In genomic region chr10:6202098-6202683, GRCh38 we compare ENCODE assay signal across 7 cellular contexts. TPM values are rescaled to one million over a fixed set of nuclear protein-coding genes. Genes with fewer than 3 reads are reported as not detected.
DNase-seq lines count a peak whose midpoint lies in the region; ATAC-seq and TF ChIP-seq lines count a peak whose summit lies in the region.

No MANE protein-coding gene starts in this region.

- H3K4me2 ChIP-seq in parathyroid adenoma (ENCODE audit: low read length) = peak overlapping the region; percentile 93

- H3K27me3 ChIP-seq in Peyer's patch = no peaks in the 10 kb centered on the region
- no peaks in the 10 kb centered on the region for H3K27me3 ChIP-seq in esophagus muscularis mucosa
- no peaks in the 10 kb centered on the region for H3K27me3 ChIP-seq in parathyroid adenoma (ENCODE audit: control insufficient read depth, insufficient read depth, low read length)

- H3K36me3 ChIP-seq in Peyer's patch = no peaks in the 10 kb centered on the region
- H3K36me3 ChIP-seq in esophagus muscularis mucosa = no peaks in the 10 kb centered on the region
- H3K36me3 ChIP-seq in parathyroid adenoma (ENCODE audit: control insufficient read depth, insufficient read depth, low read length) = no peaks in the 10 kb centered on the region

- H3K27ac ChIP-seq in Peyer's patch = peak overlapping the region in 3 of 4 donors; percentile 94 to 97 (median 96)
- H3K27ac ChIP-seq in esophagus muscularis mucosa (replicated peaks in 1 of 4) = peak overlapping the region; percentile 94 to 99 (median 98)
- H3K27ac ChIP-seq in parathyroid adenoma = no peak overlapping the region

- H3K9me3 ChIP-seq in Peyer's patch (no peaks in the 10 kb centered on the region), esophagus muscularis mucosa (no peaks in the 10 kb centered on the region), parathyroid adenoma (ENCODE audit: control insufficient read depth, low read length) (no peaks in the 10 kb centered on the region)

- 2% methylated on average over 21 of the region's 29 CpGs for WGBS in esophagus muscularis mucosa

- intact Hi-C loops in esophagus muscularis mucosa (cut with DNase I) = loop anchor here (2.0 to 5.0 kb wide), 5 partner anchors 39 to 199 kb away; partner anchors contain the start of gene RBM17

- DNase-seq in Peyer's patch (peak in 2 of 3 donors; percentile 60 to 63), esophagus muscularis mucosa (ENCODE audit: extremely low spot score) (no peak), 8988T (no peak), NCI-H82 (lab: John Stamatoyannopoulos, UW) (no peak)

- H3K79me2 ChIP-seq in parathyroid adenoma = no peaks in the 10 kb centered on the region

- TF ChIP-seq EP300 in esophagus muscularis mucosa (IDR thresholded peaks at IDR 0.05) = no peak

- H3K4me3 ChIP-seq in Peyer's patch (peak overlapping the region; percentile 55 to 90 (median 86)), esophagus muscularis mucosa (peak overlapping the region; percentile 84 to 89 (median 86)), parathyroid adenoma (ENCODE audit: low read depth, low read length) (peak overlapping the region; percentile 80)

- H2AFZ ChIP-seq in parathyroid adenoma = peak overlapping the region; percentile 82

- H3K9ac ChIP-seq in parathyroid adenoma = no peak overlapping the region

- no peak for TF ChIP-seq POLR2A in Peyer's patch (IDR thresholded peaks at IDR 0.05)
- TF ChIP-seq POLR2A in esophagus muscularis mucosa (IDR thresholded peaks at IDR 0.05; ENCODE audit: low read depth) = no peak

- H3K4me1 ChIP-seq in Peyer's patch (peaks cover 0 to 32% (median 8%) of the 10 kb centered on the region in 4 donors), esophagus muscularis mucosa (peaks cover 38 to 68% (median 67%) of the 10 kb centered on the region in 4 donors), parathyroid adenoma (peaks cover 3% of the 10 kb centered on the region)

- peak; percentile 1 for ATAC-seq in GM21825 (IDR thresholded peaks at IDR 0.05; ENCODE audit: unreplicated experiment)
- no peak for ATAC-seq in HG03045 (IDR thresholded peaks at IDR 0.05; ENCODE audit: unreplicated experiment)

- TF ChIP-seq CTCF in Peyer's patch (IDR thresholded peaks at IDR 0.05) (no peak), esophagus muscularis mucosa (IDR thresholded peaks at IDR 0.05) (no peak), parathyroid adenoma (IDR thresholded peaks at IDR 0.05) (no peak)

RNA-seq across cellular contexts. Expression of gene PFKFB3, which starts 0.5 kb away (rescaled TPM):
- total RNA-seq in Peyer's patch (10 to 100 TPM; 15.2 to 85.0 (median 36.6) TPM), esophagus muscularis mucosa (10 to 100 TPM; 22.4 to 49.1 (median 37.9) TPM)

Comparison
In these comparisons a context has a peak if more than half of its experiments do, and no peak if none do; other contexts are left out.
1. DNase-seq: peak in Peyer's patch (2 of 3); none in esophagus muscularis mucosa (single experiment), 8988T (single experiment) and NCI-H82 (single experiment).
2. Peak in every context shown above with its lines, with median percentiles within 50 percentile points of each other: H3K4me3 ChIP-seq.